ENCODE assay signal across 18 cellular contexts in genomic region chr10:93899109-93899508, GRCh38. TPM values are rescaled to one million over a fixed set of nuclear protein-coding genes. Genes with fewer than 3 reads are reported as not detected.
DNase-seq lines count a peak whose midpoint lies in the region; ATAC-seq and TF ChIP-seq lines count a peak whose summit lies in the region.
"Had no signal": no experiment of that assay in that cellular context is flagged by ENCODE, and none has a peak within 500 bp of the region (broad histone marks: within the 10 kb centered on the region; RNA-seq: fewer than 3 reads in every experiment).

No MANE protein-coding gene starts in this region.

- peak overlapping the region; percentile 52 for H3K4me3 Mint-ChIP-seq in neural crest cell
- H3K4me3 Mint-ChIP-seq: B cell; CD4-positive, CD25-positive, alpha-beta regulatory T cell; CD8-positive, alpha-beta T cell; GM23338; H9 had no signal

- no peak overlapping the region for H3K9ac ChIP-seq in duodenal mucosa (ENCODE audit: low read depth in 1 of 2, low read length in 2 of 2)
- H3K9ac ChIP-seq: BLaER1 had no signal

- peaks cover 23 to 40% of the 10 kb centered on the region in 2 donors for H3K4me1 ChIP-seq in duodenal mucosa (ENCODE audit: control insufficient read depth in 1 of 2, insufficient read depth in 2 of 2, low read length in 2 of 2)
- H3K4me1 ChIP-seq in mucosa of descending colon (ENCODE audit: low read depth) = peaks cover 15% of the 10 kb centered on the region

- H3K27ac ChIP-seq in duodenal mucosa (ENCODE audit: low read depth, low read length) = no peak overlapping the region
- H3K27ac ChIP-seq: BLaER1, C4-2B had no signal

- ATAC-seq in mucosa of descending colon = peak; percentile 91
- no peak for ATAC-seq in HG03521 (IDR thresholded peaks at IDR 0.05; ENCODE audit: unreplicated experiment)
- ATAC-seq: CD8-positive, alpha-beta T cell; GM23338; HCT116 had no signal

- H3K4me3 ChIP-seq in duodenal mucosa (ENCODE audit: low read depth in 1 of 2, low read length in 2 of 2) (peak overlapping the region; percentile 17 to 36), mucosa of descending colon (no peak overlapping the region)
- H3K4me3 ChIP-seq: BLaER1, GM23338 had no signal

- H3K36me3 ChIP-seq in duodenal mucosa (ENCODE audit: control insufficient read depth in 1 of 2, insufficient read depth in 2 of 2, low read length in 2 of 2) = peaks cover 0 to 10% of the 10 kb centered on the region in 2 donors
- no peaks in the 10 kb centered on the region for H3K36me3 ChIP-seq in mucosa of descending colon (ENCODE audit: low read depth)

- H3K9me3 ChIP-seq in duodenal mucosa (ENCODE audit: control insufficient read depth in 1 of 2, low read length in 2 of 2) (no peaks in the 10 kb centered on the region), mucosa of descending colon (no peaks in the 10 kb centered on the region)
- H3K9me3 ChIP-seq: Caco-2 had no signal

- no peak overlapping the region for H3K27ac Mint-ChIP-seq in neural crest cell (ENCODE audit: unreplicated experiment)
- H3K27ac Mint-ChIP-seq: B cell; CD4-positive, CD25-positive, alpha-beta regulatory T cell; CD8-positive, alpha-beta T cell; GM23338; H9 had no signal

- H3K4me1 Mint-ChIP-seq in neural crest cell = peaks cover 30% of the 10 kb centered on the region

- intact Hi-C loops in mucosa of descending colon (cut with DNase I, micrococcal nuclease) = no loop called here

- peaks cover 19% of the 10 kb centered on the region for H3K36me3 Mint-ChIP-seq in neural crest cell (ENCODE audit: low read depth)

- H3K27me3 Mint-ChIP-seq in neural crest cell (ENCODE audit: low read depth) = no peaks in the 10 kb centered on the region
- H3K27me3 Mint-ChIP-seq: B cell; CD4-positive, CD25-positive, alpha-beta regulatory T cell had no signal

- H3K27me3 ChIP-seq in duodenal mucosa (ENCODE audit: control insufficient read depth in 1 of 2, insufficient read depth in 2 of 2, low read length in 2 of 2) = no peaks in the 10 kb centered on the region
- H3K27me3 ChIP-seq: BLaER1 had no signal

- TF ChIP-seq CTCF in mucosa of descending colon (IDR thresholded peaks at IDR 0.05) = no peak
- TF ChIP-seq CTCF in neural crest cell (conservative IDR thresholded peaks at IDR 0.05) = no peak

- H3K9me3 Mint-ChIP-seq in neural crest cell = no peaks in the 10 kb centered on the region
- H3K9me3 Mint-ChIP-seq: CD8-positive, alpha-beta T cell; GM23338; H9 had no signal

- DNase-seq in mucosa of descending colon (peak in 1 of 3 donors; percentile 30), neural crest cell (ENCODE audit: low read depth, low spot score) (no peak), A172 (ENCODE audit: low spot score) (no peak), HuH-7 (ENCODE audit: low spot score) (no peak)
- DNase-seq: Caco-2; CD4-positive, CD25-positive, alpha-beta regulatory T cell; CD8-positive, alpha-beta T cell; DMS53; DMS79 treated with DMSO at 0.1 percent for 48 hours; GF-D8; H9 had no signal

RNA-seq across cellular contexts. Expression of gene SLC35G1, which starts 5.3 kb away (rescaled TPM):
- total RNA-seq in mucosa of descending colon (10 to 100 TPM; 15.2 to 35.1 (median 17.3) TPM), neural crest cell (10.7 and 11.9 TPM in 2 replicates)
- total RNA-seq in A172 (2014; rRNA removed; shearing (Covaris generic)) = 5.3 and 6.0 TPM in 2 replicates
